In genomic region chr2:9617749-9618148, GRCh38 we compare ENCODE assay signal across 16 cellular contexts. TPM values are rescaled to one million over a fixed set of nuclear protein-coding genes. Genes with fewer than 3 reads are reported as not detected.
A peak's percentile ranks its signal among the peaks of the same experiment; 100 is the strongest.
DNase-seq lines count a peak whose midpoint lies in the region; ATAC-seq and TF ChIP-seq lines count a peak whose summit lies in the region.
"Had no signal": no experiment of that assay in that cellular context is flagged by ENCODE, and none has a peak within 500 bp of the region (broad histone marks: within the 10 kb centered on the region; RNA-seq: fewer than 3 reads in every experiment).

No MANE protein-coding gene starts in this region.

- H3K4me1 ChIP-seq in BLaER1 treated with 17β-estradiol and CSF1 and Interleukin-3, amounts not matched to agents 10 nM and 100 nM, result peaks cover 73 to 91% (median 81%) of the 10 kb centered on the region in 10 experiments

- peaks cover 64% of the 10 kb centered on the region for H3K36me3 Mint-ChIP-seq in activated CD8-positive, alpha-beta T cell treated with anti-CD3 and anti-CD28 coated beads, Interleukin-2, amount 10 ng/mL, durations not matched to agents 7 days and 5 days (ENCODE audit: low read depth)

- peak; percentile 46 for DNase-seq in EH (ENCODE audit: low read depth)
- no peak for DNase-seq in activated CD8-positive, alpha-beta T cell treated with anti-CD3 and anti-CD28 coated beads, Interleukin-2, amount 10 ng/mL, durations not matched to agents 7 days and 5 days
- peak; percentile 73 for DNase-seq in fibroblast of pulmonary artery (ENCODE audit: low read depth)
- no peak for DNase-seq in A172 (ENCODE audit: low spot score)
- DNase-seq in kidney tubule cell (ENCODE audit: low spot score), result no peak
- DNase-seq in activated CD4-positive, CD25-positive, alpha-beta regulatory T cell (lab: John Stamatoyannopoulos, UW), result no peak
- DNase-seq: left cardiac atrium; NCI-H187 treated with DMSO at 0.1 percent for 48 hours; NCI-H526 treated with DMSO at 0.1 percent for 48 hours; PC-9; stimulated activated CD4-positive, alpha-beta T cell treated with anti-CD3 and anti-CD28 coated beads, Interleukin-15, amount 100 ng/mL, for 24 hours; SW 1271 had no signal

- peak overlapping the region; percentile 35 for H3K4me3 Mint-ChIP-seq in activated CD8-positive, alpha-beta T cell treated with anti-CD3 and anti-CD28 coated beads, Interleukin-2, amount 10 ng/mL, durations not matched to agents 7 days and 5 days

- H3K27me3 ChIP-seq in BLaER1 treated with 17β-estradiol and CSF1 and Interleukin-3, amounts not matched to agents 10 nM and 100 nM, result no peaks in the 10 kb centered on the region
- H3K27me3 ChIP-seq: hepatocyte had no signal

- H3K9ac ChIP-seq in BLaER1 treated with 17β-estradiol and CSF1 and Interleukin-3, amounts not matched to agents 10 nM and 100 nM, result peak overlapping the region in 2 of 11 experiments; percentile 59 to 70; a peak in 3 of 22 replicates

- H3K9me3 ChIP-seq in BLaER1 treated with 17β-estradiol and CSF1 and Interleukin-3, amounts not matched to agents 10 nM and 100 nM (replicated peaks in 1 of 11), result 0 out of 22 replicates have a peak, but pooled peaks cover 0 to 3% (median 0%) of the 10 kb centered on the region in 11 experiments

- peak overlapping the region; percentile 43 for H3K27ac Mint-ChIP-seq in activated CD8-positive, alpha-beta T cell treated with anti-CD3 and anti-CD28 coated beads, Interleukin-2, amount 10 ng/mL, durations not matched to agents 7 days and 5 days

- TF ChIP-seq CTCF in fibroblast of pulmonary artery (IDR thresholded peaks at IDR 0.05; ENCODE audit: low read length, missing control alignments), result no peak

- CTCF ChIA-PET in activated CD8-positive, alpha-beta T cell treated with anti-CD3 and anti-CD28 coated beads, Interleukin-2, amount 10 ng/mL, durations not matched to agents 7 days and 5 days (lab: Charles Lee), result interaction anchor here (0.7 to 2.8 kb wide), 5 partner anchors 10 to 64 kb away, joined by 3 to 9 read pairs (median 3); partner anchors contain the start of gene YWHAQ

- peaks cover 87% of the 10 kb centered on the region for H3K4me1 Mint-ChIP-seq in activated CD8-positive, alpha-beta T cell treated with anti-CD3 and anti-CD28 coated beads, Interleukin-2, amount 10 ng/mL, durations not matched to agents 7 days and 5 days (ENCODE audit: low read depth)

- no peak overlapping the region; a peak in 1 of 20 replicates for H3K4me3 ChIP-seq in BLaER1 treated with 17β-estradiol and CSF1 and Interleukin-3, amounts not matched to agents 10 nM and 100 nM
- no peak overlapping the region for H3K4me3 ChIP-seq in fibroblast of pulmonary artery (replicated peaks; ENCODE audit: low read depth, low read length)
- H3K4me3 ChIP-seq: hepatocyte, PC-9 had no signal

- H3K36me3 ChIP-seq in BLaER1 treated with 17β-estradiol and CSF1 and Interleukin-3, amounts not matched to agents 10 nM and 100 nM, result peaks cover 18 to 87% (median 66%) of the 10 kb centered on the region in 11 experiments

- peaks cover 72 to 100% (median 100%) of the 10 kb centered on the region in 11 experiments; a peak in 21 of 22 replicates for H4K20me1 ChIP-seq in BLaER1 treated with 17β-estradiol and CSF1 and Interleukin-3, amounts not matched to agents 10 nM and 100 nM

- H3K9me3 Mint-ChIP-seq in activated CD8-positive, alpha-beta T cell treated with anti-CD3 and anti-CD28 coated beads, Interleukin-2, amount 10 ng/mL, durations not matched to agents 7 days and 5 days (ENCODE audit: insufficient read depth), result no peaks in the 10 kb centered on the region
- H3K9me3 Mint-ChIP-seq: CD14-positive monocyte had no signal

- ATAC-seq in activated CD8-positive, alpha-beta T cell treated with anti-CD3 and anti-CD28 coated beads, Interleukin-2, amount 10 ng/mL, durations not matched to agents 7 days and 5 days, result no peak
- ATAC-seq: left cardiac atrium had no signal

- peak overlapping the region; percentile 47 to 94 (median 78); a peak in 20 of 22 replicates for H3K4me2 ChIP-seq in BLaER1 treated with 17β-estradiol and CSF1 and Interleukin-3, amounts not matched to agents 10 nM and 100 nM
- H3K4me2 ChIP-seq: hepatocyte, PC-9 had no signal

- POLR2A ChIA-PET in activated CD8-positive, alpha-beta T cell treated with anti-CD3 and anti-CD28 coated beads, Interleukin-2, amount 10 ng/mL, durations not matched to agents 7 days and 5 days (lab: Charles Lee), result interaction anchor here (0.6 to 5.2 kb wide), 5 partner anchors 10 to 62 kb away, joined by 3 to 41 read pairs (median 7); partner anchors contain the start of genes ADAM17 and YWHAQ

- peak overlapping the region in 9 of 11 experiments; percentile 8 to 71 (median 61); a peak in 13 of 22 replicates for H3K27ac ChIP-seq in BLaER1 treated with 17β-estradiol and CSF1 and Interleukin-3, amounts not matched to agents 10 nM and 100 nM
- H3K27ac ChIP-seq: hepatocyte, HL-60 had no signal

- H3K27me3 Mint-ChIP-seq in activated CD8-positive, alpha-beta T cell treated with anti-CD3 and anti-CD28 coated beads, Interleukin-2, amount 10 ng/mL, durations not matched to agents 7 days and 5 days (ENCODE audit: low read depth), result no peaks in the 10 kb centered on the region

RNA-seq across cellular contexts. Expression of gene YWHAQ, which starts 13.0 kb away (rescaled TPM):
- total RNA-seq in activated CD8-positive, alpha-beta T cell treated with anti-CD3 and anti-CD28 coated beads, Interleukin-2, amount 10 ng/mL, durations not matched to agents 7 days and 5 days, result 100 to 1,000 TPM; 292 to 315 TPM
- total RNA-seq in A172 (2014; rRNA removed; shearing (Covaris generic)), result 746 and 807 TPM in 2 replicates

Comparison
In these comparisons a context has a peak if more than half of its experiments do, and no peak if none do; other contexts are left out.
1. DNase-seq: peak in EH (single experiment) and fibroblast of pulmonary artery (single experiment); none in activated CD8-positive, alpha-beta T cell treated with anti-CD3 and anti-CD28 coated beads, Interleukin-2, amount 10 ng/mL, durations not matched to agents 7 days and 5 days (single experiment), A172 (single experiment), kidney tubule cell (single experiment) and activated CD4-positive, CD25-positive, alpha-beta regulatory T cell (0 of 4).